ENCODE assay signal across 8 cellular contexts in genomic region chr7:98294798-98295382, GRCh38. TPM values are rescaled to one million over a fixed set of nuclear protein-coding genes. Genes with fewer than 3 reads are reported as not detected.
A peak's percentile ranks its signal among the peaks of the same experiment; 100 is the strongest.
DNase-seq lines count a peak whose midpoint lies in the region; ATAC-seq and TF ChIP-seq lines count a peak whose summit lies in the region.

No MANE protein-coding gene starts in this region.

- WGBS in stomach, 5 donors = 26 to 54% (median 35%) methylated on average over 10 to 14 of the region's 14 CpGs

- no peak overlapping the region for H3K4me3 ChIP-seq in stomach

- intact Hi-C loops in stomach (cut with DNase I; ENCODE audit: low total_unique reads) = no loop called here

- H3K27me3 ChIP-seq in stomach = no peaks in the 10 kb centered on the region

- ATAC-seq in HG03108 (IDR thresholded peaks at IDR 0.05; ENCODE audit: unreplicated experiment) = peak; percentile 59
- ATAC-seq in GM18858 (IDR thresholded peaks at IDR 0.05; ENCODE audit: unreplicated experiment) = no peak

- TF ChIP-seq POLR2A in stomach (IDR thresholded peaks at IDR 0.05) = no peak

- peaks cover 19 to 65% (median 48%) of the 10 kb centered on the region in 4 donors for H3K4me1 ChIP-seq in stomach

- DNase-seq in stimulated activated CD4-positive, alpha-beta T cell treated with anti-CD3 and anti-CD28 coated beads, Interleukin-15, amount 100 ng/mL, for 24 hours = peak; percentile 39
- no peak for DNase-seq in stimulated activated CD4-positive, alpha-beta T cell treated with anti-CD3 and anti-CD28 coated beads, Interleukin-4, amount 100 ng/mL, for 24 hours
- DNase-seq in NCI-H510A (lab: John Stamatoyannopoulos, UW) (peak; percentile 55), amniotic stem cell (lab: John Stamatoyannopoulos, UW) (peak; percentile 12), inferior parietal cortex (ENCODE audit: extremely low spot score) (peak; percentile 36), stomach (peak; percentile 78)

- H3K36me3 ChIP-seq in stomach = peaks cover 29 to 79% (median 64%) of the 10 kb centered on the region in 4 donors

- peak overlapping the region; percentile 19 to 64 (median 32) for H3K27ac ChIP-seq in stomach

- no peaks in the 10 kb centered on the region for H3K9me3 ChIP-seq in stomach

- TF ChIP-seq CTCF in stomach (IDR thresholded peaks at IDR 0.05) = peak in 5 of 7 experiments; percentile 45 to 81 (median 59)

- TF ChIP-seq EP300 in stomach (IDR thresholded peaks at IDR 0.05) = no peak

RNA-seq across cellular contexts. Expression of gene BRI3, which starts 13.4 kb away (rescaled TPM):
- 10 to 100 TPM in 4 of 5 donors, not detected in 1; 25.9 to 92.8 (median 50.7) TPM for total RNA-seq in stomach
- polyA plus RNA-seq in stomach = 100 to 1,000 TPM; 241 to 411 (median 328) TPM

RNA-seq across cellular contexts. Expression of gene TECPR1, which starts 42.9 kb away (rescaled TPM):
- total RNA-seq in stomach = 10 to 100 TPM; 17.4 to 70.7 (median 35.6) TPM
- polyA plus RNA-seq in stomach = 10 to 100 TPM in 2 of 3 donors, 1 to 10 TPM in 1; 8.8 to 25.1 (median 11.2) TPM
